8 cellular contexts compared by ENCODE assay signal in genomic region chr10:13587367-13587766, GRCh38. TPM values are rescaled to one million over a fixed set of nuclear protein-coding genes. Genes with fewer than 3 reads are reported as not detected.
DNase-seq lines count a peak whose midpoint lies in the region; ATAC-seq lines count a peak whose summit lies in the region.

No MANE protein-coding gene starts in this region.

- peak overlapping the region; percentile 100 for H3K27ac Mint-ChIP-seq in activated T-cell treated with anti-CD3 and anti-CD28 coated beads, Interleukin-2, amount 50 U/mL, for 72 hours

- no peaks in the 10 kb centered on the region for H3K9me3 ChIP-seq in right cardiac atrium (ENCODE audit: control insufficient read depth, low read length)

- H3K9me3 Mint-ChIP-seq in activated T-cell treated with anti-CD3 and anti-CD28 coated beads, Interleukin-2, amount 50 U/mL, for 72 hours = no peaks in the 10 kb centered on the region

- peak overlapping the region; percentile 98 to 99 for H3K4me3 Mint-ChIP-seq in activated T-cell treated with anti-CD3 and anti-CD28 coated beads, Interleukin-2, amount 50 U/mL, for 72 hours

- H3K36me3 Mint-ChIP-seq in activated T-cell treated with anti-CD3 and anti-CD28 coated beads, Interleukin-2, amount 50 U/mL, for 72 hours (ENCODE audit: insufficient read depth in 2 of 2) = peaks cover 4% of the 10 kb centered on the region in 2 donors

- H3K4me3 ChIP-seq in ACC112 (ENCODE audit: low read depth, low read length) = peak overlapping the region; percentile 97
- peak overlapping the region; percentile 81 for H3K4me3 ChIP-seq in H7 (ENCODE audit: insufficient read depth, low read depth, low read length)
- H3K4me3 ChIP-seq in right cardiac atrium (ENCODE audit: low read length) = peak overlapping the region; percentile 95
- peak overlapping the region; percentile 87 for H3K4me3 ChIP-seq in skeletal muscle cell (ENCODE audit: low read depth, low read length)

- DNase-seq in H7 (peak; percentile 43), right cardiac atrium (peak in 1 of 3 donors; percentile 35), skeletal muscle cell (ENCODE audit: low read depth) (no peak), activated gamma-delta T cell (lab: John Stamatoyannopoulos, UW) (no peak)
- DNase-seq in activated T-cell treated with anti-CD3 and anti-CD28 coated beads, Interleukin-2, amount 50 U/mL, for 72 hours = peak; percentile 11 to 14

- H3K27ac ChIP-seq in ACC112 (ENCODE audit: low read depth, low read length) = no peak overlapping the region
- H3K27ac ChIP-seq in right cardiac atrium (ENCODE audit: low read length) = no peak overlapping the region

- WGBS in right cardiac atrium = 5% methylated on average over 18 of the region's 18 CpGs

- H3K27me3 ChIP-seq in ACC112 (ENCODE audit: insufficient read depth, low read length) = peaks cover 28% of the 10 kb centered on the region
- H3K27me3 ChIP-seq in H7 (ENCODE audit: control insufficient read depth, insufficient read depth, low read length) = no peaks in the 10 kb centered on the region
- H3K27me3 ChIP-seq in right cardiac atrium (ENCODE audit: control insufficient read depth, insufficient read depth) = no peaks in the 10 kb centered on the region

- intact Hi-C loops in right cardiac atrium (cut with DNase I) = no loop called here

- H3K4me1 ChIP-seq in ACC112 (ENCODE audit: control insufficient read depth, insufficient read depth, low read length, unreplicated experiment) = peaks cover 3% of the 10 kb centered on the region
- peaks cover 3% of the 10 kb centered on the region for H3K4me1 ChIP-seq in right cardiac atrium (ENCODE audit: control insufficient read depth, insufficient read depth, low read length)

- peak in 1 of 2 donors; percentile 12 for ATAC-seq in activated T-cell treated with anti-CD3 and anti-CD28 coated beads, Interleukin-2, amount 50 U/mL, for 72 hours (replicated peaks in 1 of 2)
- ATAC-seq in right cardiac atrium = peak; percentile 36 to 37
- no peak for ATAC-seq in GM19023 (IDR thresholded peaks at IDR 0.05; ENCODE audit: unreplicated experiment)
- no peak for ATAC-seq in HG03039 (IDR thresholded peaks at IDR 0.05; ENCODE audit: unreplicated experiment)

- H3K79me2 ChIP-seq in ACC112 (ENCODE audit: control insufficient read depth, insufficient read depth, low read length, unreplicated experiment) = peaks cover 29% of the 10 kb centered on the region

- peaks cover 25% of the 10 kb centered on the region for H3K4me1 Mint-ChIP-seq in activated T-cell treated with anti-CD3 and anti-CD28 coated beads, Interleukin-2, amount 50 U/mL, for 72 hours (ENCODE audit: low read depth)

- peaks cover 11% of the 10 kb centered on the region for H3K27me3 Mint-ChIP-seq in activated T-cell treated with anti-CD3 and anti-CD28 coated beads, Interleukin-2, amount 50 U/mL, for 72 hours (ENCODE audit: low read depth)

- H3K36me3 ChIP-seq in ACC112 (ENCODE audit: insufficient read depth, low read length) (no peaks in the 10 kb centered on the region), H7 (replicated peaks; ENCODE audit: control insufficient read depth, insufficient read depth, low read length) (no peaks in the 10 kb centered on the region)

- peak overlapping the region; percentile 86 for H2AFZ ChIP-seq in ACC112 (ENCODE audit: low read length, unreplicated experiment)

RNA-seq across cellular contexts. Expression of gene PRPF18, which starts 0.6 kb away (rescaled TPM):
- total RNA-seq in H7 (2014; rRNA removed; shearing (Covaris generic)) = 13.2 and 13.6 TPM in 2 replicates
- total RNA-seq in activated T-cell treated with anti-CD3 and anti-CD28 coated beads, Interleukin-2, amount 50 U/mL, for 72 hours = 10 to 100 TPM; 20.6 to 24.7 TPM
- total RNA-seq in right cardiac atrium = 10 to 100 TPM; 14.5 to 17.7 (median 15.1) TPM
- polyA plus RNA-seq in right cardiac atrium = 14.6 TPM

RNA-seq across cellular contexts. Expression of gene BEND7, which starts 58.6 kb away (rescaled TPM):
- 2.7 and 6.8 TPM in 2 replicates for total RNA-seq in H7 (2014; rRNA removed; shearing (Covaris generic))
- total RNA-seq in activated T-cell treated with anti-CD3 and anti-CD28 coated beads, Interleukin-2, amount 50 U/mL, for 72 hours = under 1 TPM in 1 of 2 donors, not detected in 1; 0.99 TPM
- total RNA-seq in right cardiac atrium = 10 to 100 TPM; 13.2 to 17.4 (median 14.8) TPM
- 7.1 TPM for polyA plus RNA-seq in right cardiac atrium

Comparison
In these comparisons a context has a peak if more than half of its experiments do, and no peak if none do; other contexts are left out.
1. DNase-seq: peak in H7 (single experiment) and activated T-cell treated with anti-CD3 and anti-CD28 coated beads, Interleukin-2, amount 50 U/mL, for 72 hours (2 of 2); none in skeletal muscle cell (single experiment) and activated gamma-delta T cell (single experiment).
2. ATAC-seq: peak in right cardiac atrium (2 of 2); none in GM19023 (single experiment) and HG03039 (single experiment).
3. Peak in every context shown above with its lines, with median percentiles within 50 percentile points of each other: H3K4me3 ChIP-seq.